In the genomic region with DNA sequence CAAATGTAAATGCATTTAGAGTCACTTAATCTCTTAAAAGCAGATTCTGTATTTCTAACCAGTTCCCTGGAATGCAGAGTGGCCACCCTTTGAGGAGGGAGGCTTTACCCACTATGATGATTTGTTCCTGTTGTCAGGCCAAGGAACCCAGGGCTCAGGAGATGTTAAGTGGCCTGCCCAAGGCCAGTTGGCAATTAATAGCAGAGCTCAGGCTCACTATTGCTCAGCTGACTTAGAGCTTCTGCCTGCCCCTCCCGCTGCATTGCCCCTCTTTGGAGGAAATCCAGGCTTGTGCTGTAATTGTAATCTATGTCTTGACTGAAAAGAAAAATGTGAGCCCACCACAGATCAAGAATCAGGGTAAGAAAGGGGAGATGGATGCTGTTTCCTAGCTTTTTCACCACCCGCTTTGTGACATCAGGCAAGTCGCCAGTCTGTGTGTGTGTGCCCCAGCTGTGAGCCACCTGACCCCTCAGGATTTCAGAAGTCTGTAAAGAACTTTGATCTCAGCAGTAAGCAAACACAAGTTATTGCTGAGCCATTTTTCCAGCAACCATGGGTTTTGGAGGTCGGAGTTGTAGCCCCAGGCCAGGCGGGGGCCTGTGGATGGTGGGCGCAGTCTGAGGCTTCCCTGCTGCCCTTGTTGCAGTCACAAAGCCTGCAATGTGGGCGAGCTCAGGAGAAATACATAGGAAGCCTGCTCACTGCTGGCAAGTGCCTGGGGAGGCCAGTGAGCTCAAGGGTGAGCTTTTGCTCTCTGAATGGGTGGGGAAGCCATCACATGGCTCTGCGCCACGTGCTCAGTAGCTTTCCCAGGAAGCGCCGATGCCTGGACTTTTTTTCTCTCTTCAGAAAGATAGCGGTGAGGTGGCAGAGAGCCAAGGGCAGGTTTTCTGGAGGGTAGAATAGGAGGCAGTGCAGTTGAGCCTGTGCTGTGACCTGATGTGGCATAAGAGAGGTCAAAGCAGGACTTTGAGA, we compare ENCODE assay signal across 1 cellular context.
TF ChIP-seq lines count a peak whose summit lies in the region.

No MANE protein-coding gene starts in this region.

TF ChIP-seq in HepG2, 621 proteins besides CTCF, POLR2A, EP300 and RAD21 (continued from another document and continues in another):
- TF ChIP-seq, protein P1, sequence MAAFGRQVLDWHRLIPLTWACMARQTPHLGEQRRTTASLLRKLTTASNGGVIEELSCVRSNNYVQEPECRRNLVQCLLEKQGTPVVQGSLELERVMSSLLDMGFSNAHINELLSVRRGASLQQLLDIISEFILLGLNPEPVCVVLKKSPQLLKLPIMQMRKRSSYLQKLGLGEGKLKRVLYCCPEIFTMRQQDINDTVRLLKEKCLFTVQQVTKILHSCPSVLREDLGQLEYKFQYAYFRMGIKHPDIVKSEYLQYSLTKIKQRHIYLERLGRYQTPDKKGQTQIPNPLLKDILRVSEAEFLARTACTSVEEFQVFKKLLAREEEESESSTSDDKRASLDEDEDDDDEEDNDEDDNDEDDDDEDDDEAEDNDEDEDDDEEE (CRISPR knock-in tag; IDR thresholded peaks at IDR 0.05), result peak; percentile 80; the same call in 1 of the 2 replicates
- TF ChIP-seq, protein P2, sequence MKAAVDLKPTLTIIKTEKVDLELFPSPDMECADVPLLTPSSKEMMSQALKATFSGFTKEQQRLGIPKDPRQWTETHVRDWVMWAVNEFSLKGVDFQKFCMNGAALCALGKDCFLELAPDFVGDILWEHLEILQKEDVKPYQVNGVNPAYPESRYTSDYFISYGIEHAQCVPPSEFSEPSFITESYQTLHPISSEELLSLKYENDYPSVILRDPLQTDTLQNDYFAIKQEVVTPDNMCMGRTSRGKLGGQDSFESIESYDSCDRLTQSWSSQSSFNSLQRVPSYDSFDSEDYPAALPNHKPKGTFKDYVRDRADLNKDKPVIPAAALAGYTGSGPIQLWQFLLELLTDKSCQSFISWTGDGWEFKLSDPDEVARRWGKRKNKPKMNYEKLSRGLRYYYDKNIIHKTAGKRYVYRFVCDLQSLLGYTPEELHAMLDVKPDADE (CRISPR knock-in tag; IDR thresholded peaks at IDR 0.05), result no peak
- TF ChIP-seq ZNF251 (CRISPR knock-in tag; IDR thresholded peaks at IDR 0.05) (no peak), ZFAT (CRISPR knock-in tag; conservative IDR thresholded peaks at IDR 0.05) (no peak; the same call in 1 of the 2 replicates), ZNF781 (CRISPR knock-in tag; IDR thresholded peaks at IDR 0.05; ENCODE audit: borderline replicate concordance, not compliant biosample characterization) (peak; percentile 77), SETDB1 (CRISPR knock-in tag; IDR thresholded peaks at IDR 0.05; ENCODE audit: borderline replicate concordance) (peak; percentile 49; the same call in 1 of the 2 replicates), TCF12 (IDR thresholded peaks at IDR 0.05) (no peak), TCF12 (CRISPR knock-in tag; IDR thresholded peaks at IDR 0.05) (no peak), ZFYVE20 (CRISPR knock-in tag; IDR thresholded peaks at IDR 0.05; ENCODE audit: borderline replicate concordance, low read depth) (no peak), SMAD1 (CRISPR knock-in tag; IDR thresholded peaks at IDR 0.05; ENCODE audit: borderline replicate concordance, low read depth) (no peak), ZNF232 (CRISPR knock-in tag; IDR thresholded peaks at IDR 0.05; ENCODE audit: borderline replicate concordance) (peak; percentile 97), ZNF780A (CRISPR knock-in tag; IDR thresholded peaks at IDR 0.05) (no peak), SPEN (CRISPR knock-in tag; IDR thresholded peaks at IDR 0.05; ENCODE audit: low read depth) (peak; percentile 54; the same call in 1 of the 2 replicates), ZNF10 (CRISPR knock-in tag; IDR thresholded peaks at IDR 0.05; ENCODE audit: borderline replicate concordance, low read depth) (no peak), TSC22D2 (CRISPR knock-in tag; IDR thresholded peaks at IDR 0.05; ENCODE audit: borderline replicate concordance) (no peak), ZNF879 (CRISPR knock-in tag; IDR thresholded peaks at IDR 0.05) (no peak), CBX1 (IDR thresholded peaks at IDR 0.05; ENCODE audit: low read depth) (no peak), KLF11 (CRISPR knock-in tag; IDR thresholded peaks at IDR 0.05) (no peak), PHF20 (CRISPR knock-in tag; IDR thresholded peaks at IDR 0.05) (peak; percentile 72), ZNF510 (CRISPR knock-in tag; IDR thresholded peaks at IDR 0.05; ENCODE audit: low read depth) (peak; percentile 95; the same call in 1 of the 2 replicates), ZNF678 (CRISPR knock-in tag; IDR thresholded peaks at IDR 0.05) (0 out of 2 replicates have a peak, but pooled peaks have one; percentile 58), TEAD3 (CRISPR knock-in tag; optimal IDR thresholded peaks at IDR 0.05; ENCODE audit: borderline replicate concordance) (no peak), DR1 (CRISPR knock-in tag; IDR thresholded peaks at IDR 0.05) (no peak), GZF1 (CRISPR knock-in tag; IDR thresholded peaks at IDR 0.05) (0 out of 2 replicates have a peak, but pooled peaks have one; percentile 62), DMAP1 (CRISPR knock-in tag; IDR thresholded peaks at IDR 0.05) (peak; percentile 97), LCORL (IDR thresholded peaks at IDR 0.05) (no peak), LCORL (CRISPR knock-in tag; IDR thresholded peaks at IDR 0.05) (no peak; the same call in 1 of the 2 replicates), FOXK2 (IDR thresholded peaks at IDR 0.05) (0 out of 2 replicates have a peak, but pooled peaks have one; percentile 10), BRCA1 (CRISPR knock-in tag; IDR thresholded peaks at IDR 0.05) (no peak), FOXC1 (CRISPR knock-in tag; IDR thresholded peaks at IDR 0.05; ENCODE audit: borderline replicate concordance) (peak; percentile 56; the same call in 1 of the 2 replicates), SIN3A (IDR thresholded peaks at IDR 0.05; ENCODE audit: borderline replicate concordance, low read depth, low read length) (peak; percentile 89), YY1 (IDR thresholded peaks at IDR 0.05; ENCODE audit: insufficient read depth, insufficient replicate concordance, low read depth, low read length) (peak; percentile 28), TBP (CRISPR knock-in tag; IDR thresholded peaks at IDR 0.05) (no peak), ARNT2 (CRISPR knock-in tag; IDR thresholded peaks at IDR 0.05; ENCODE audit: low read depth) (peak; percentile 84; the same call in 1 of the 2 replicates), HDAC1 (CRISPR knock-in tag; IDR thresholded peaks at IDR 0.05) (peak; percentile 72), ZNF138 (CRISPR knock-in tag; IDR thresholded peaks at IDR 0.05; ENCODE audit: low read depth) (no peak), ZBTB8A (CRISPR knock-in tag; IDR thresholded peaks at IDR 0.05; ENCODE audit: borderline replicate concordance, low read depth) (0 out of 2 replicates have a peak, but pooled peaks have one; percentile 61)
- TF ChIP-seq, protein P3, sequence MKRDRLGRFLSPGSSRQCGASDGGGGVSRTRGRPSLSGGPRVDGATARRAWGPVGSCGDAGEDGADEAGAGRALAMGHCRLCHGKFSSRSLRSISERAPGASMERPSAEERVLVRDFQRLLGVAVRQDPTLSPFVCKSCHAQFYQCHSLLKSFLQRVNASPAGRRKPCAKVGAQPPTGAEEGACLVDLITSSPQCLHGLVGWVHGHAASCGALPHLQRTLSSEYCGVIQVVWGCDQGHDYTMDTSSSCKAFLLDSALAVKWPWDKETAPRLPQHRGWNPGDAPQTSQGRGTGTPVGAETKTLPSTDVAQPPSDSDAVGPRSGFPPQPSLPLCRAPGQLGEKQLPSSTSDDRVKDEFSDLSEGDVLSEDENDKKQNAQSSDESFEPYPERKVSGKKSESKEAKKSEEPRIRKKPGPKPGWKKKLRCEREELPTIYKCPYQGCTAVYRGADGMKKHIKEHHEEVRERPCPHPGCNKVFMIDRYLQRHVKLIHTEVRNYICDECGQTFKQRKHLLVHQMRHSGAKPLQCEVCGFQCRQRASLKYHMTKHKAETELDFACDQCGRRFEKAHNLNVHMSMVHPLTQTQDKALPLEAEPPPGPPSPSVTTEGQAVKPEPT (CRISPR knock-in tag; IDR thresholded peaks at IDR 0.05; ENCODE audit: low read depth), result peak; percentile 67; the same call in 1 of the 2 replicates
- TF ChIP-seq, protein P4, sequence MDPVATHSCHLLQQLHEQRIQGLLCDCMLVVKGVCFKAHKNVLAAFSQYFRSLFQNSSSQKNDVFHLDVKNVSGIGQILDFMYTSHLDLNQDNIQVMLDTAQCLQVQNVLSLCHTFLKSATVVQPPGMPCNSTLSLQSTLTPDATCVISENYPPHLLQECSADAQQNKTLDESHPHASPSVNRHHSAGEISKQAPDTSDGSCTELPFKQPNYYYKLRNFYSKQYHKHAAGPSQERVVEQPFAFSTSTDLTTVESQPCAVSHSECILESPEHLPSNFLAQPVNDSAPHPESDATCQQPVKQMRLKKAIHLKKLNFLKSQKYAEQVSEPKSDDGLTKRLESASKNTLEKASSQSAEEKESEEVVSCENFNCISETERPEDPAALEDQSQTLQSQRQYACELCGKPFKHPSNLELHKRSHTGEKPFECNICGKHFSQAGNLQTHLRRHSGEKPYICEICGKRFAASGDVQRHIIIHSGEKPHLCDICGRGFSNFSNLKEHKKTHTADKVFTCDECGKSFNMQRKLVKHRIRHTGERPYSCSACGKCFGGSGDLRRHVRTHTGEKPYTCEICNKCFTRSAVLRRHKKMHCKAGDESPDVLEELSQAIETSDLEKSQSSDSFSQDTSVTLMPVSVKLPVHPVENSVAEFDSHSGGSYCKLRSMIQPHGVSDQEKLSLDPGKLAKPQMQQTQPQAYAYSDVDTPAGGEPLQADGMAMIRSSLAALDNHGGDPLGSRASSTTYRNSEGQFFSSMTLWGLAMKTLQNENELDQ (CRISPR knock-in tag; IDR thresholded peaks at IDR 0.05; ENCODE audit: borderline replicate concordance), result no peak
- TF ChIP-seq, protein P5, sequence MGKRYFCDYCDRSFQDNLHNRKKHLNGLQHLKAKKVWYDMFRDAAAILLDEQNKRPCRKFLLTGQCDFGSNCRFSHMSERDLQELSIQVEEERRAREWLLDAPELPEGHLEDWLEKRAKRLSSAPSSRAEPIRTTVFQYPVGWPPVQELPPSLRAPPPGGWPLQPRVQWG (CRISPR knock-in tag; IDR thresholded peaks at IDR 0.05; ENCODE audit: borderline replicate concordance, low read depth), result no peak
- TF ChIP-seq, protein P6, sequence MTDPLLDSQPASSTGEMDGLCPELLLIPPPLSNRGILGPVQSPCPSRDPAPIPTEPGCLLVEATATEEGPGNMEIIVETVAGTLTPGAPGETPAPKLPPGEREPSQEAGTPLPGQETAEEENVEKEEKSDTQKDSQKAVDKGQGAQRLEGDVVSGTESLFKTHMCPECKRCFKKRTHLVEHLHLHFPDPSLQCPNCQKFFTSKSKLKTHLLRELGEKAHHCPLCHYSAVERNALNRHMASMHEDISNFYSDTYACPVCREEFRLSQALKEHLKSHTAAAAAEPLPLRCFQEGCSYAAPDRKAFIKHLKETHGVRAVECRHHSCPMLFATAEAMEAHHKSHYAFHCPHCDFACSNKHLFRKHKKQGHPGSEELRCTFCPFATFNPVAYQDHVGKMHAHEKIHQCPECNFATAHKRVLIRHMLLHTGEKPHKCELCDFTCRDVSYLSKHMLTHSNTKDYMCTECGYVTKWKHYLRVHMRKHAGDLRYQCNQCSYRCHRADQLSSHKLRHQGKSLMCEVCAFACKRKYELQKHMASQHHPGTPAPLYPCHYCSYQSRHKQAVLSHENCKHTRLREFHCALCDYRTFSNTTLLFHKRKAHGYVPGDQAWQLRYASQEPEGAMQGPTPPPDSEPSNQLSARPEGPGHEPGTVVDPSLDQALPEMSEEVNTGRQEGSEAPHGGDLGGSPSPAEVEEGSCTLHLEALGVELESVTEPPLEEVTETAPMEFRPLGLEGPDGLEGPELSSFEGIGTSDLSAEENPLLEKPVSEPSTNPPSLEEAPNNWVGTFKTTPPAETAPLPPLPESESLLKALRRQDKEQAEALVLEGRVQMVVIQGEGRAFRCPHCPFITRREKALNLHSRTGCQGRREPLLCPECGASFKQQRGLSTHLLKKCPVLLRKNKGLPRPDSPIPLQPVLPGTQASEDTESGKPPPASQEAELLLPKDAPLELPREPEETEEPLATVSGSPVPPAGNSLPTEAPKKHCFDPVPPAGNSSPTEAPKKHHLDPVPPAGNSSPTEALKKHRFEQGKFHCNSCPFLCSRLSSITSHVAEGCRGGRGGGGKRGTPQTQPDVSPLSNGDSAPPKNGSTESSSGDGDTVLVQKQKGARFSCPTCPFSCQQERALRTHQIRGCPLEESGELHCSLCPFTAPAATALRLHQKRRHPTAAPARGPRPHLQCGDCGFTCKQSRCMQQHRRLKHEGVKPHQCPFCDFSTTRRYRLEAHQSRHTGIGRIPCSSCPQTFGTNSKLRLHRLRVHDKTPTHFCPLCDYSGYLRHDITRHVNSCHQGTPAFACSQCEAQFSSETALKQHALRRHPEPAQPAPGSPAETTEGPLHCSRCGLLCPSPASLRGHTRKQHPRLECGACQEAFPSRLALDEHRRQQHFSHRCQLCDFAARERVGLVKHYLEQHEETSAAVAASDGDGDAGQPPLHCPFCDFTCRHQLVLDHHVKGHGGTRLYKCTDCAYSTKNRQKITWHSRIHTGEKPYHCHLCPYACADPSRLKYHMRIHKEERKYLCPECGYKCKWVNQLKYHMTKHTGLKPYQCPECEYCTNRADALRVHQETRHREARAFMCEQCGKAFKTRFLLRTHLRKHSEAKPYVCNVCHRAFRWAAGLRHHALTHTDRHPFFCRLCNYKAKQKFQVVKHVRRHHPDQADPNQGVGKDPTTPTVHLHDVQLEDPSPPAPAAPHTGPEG (CRISPR knock-in tag; IDR thresholded peaks at IDR 0.05), result peak; percentile 69; the same call in 1 of the 2 replicates
- TF ChIP-seq, protein P7, sequence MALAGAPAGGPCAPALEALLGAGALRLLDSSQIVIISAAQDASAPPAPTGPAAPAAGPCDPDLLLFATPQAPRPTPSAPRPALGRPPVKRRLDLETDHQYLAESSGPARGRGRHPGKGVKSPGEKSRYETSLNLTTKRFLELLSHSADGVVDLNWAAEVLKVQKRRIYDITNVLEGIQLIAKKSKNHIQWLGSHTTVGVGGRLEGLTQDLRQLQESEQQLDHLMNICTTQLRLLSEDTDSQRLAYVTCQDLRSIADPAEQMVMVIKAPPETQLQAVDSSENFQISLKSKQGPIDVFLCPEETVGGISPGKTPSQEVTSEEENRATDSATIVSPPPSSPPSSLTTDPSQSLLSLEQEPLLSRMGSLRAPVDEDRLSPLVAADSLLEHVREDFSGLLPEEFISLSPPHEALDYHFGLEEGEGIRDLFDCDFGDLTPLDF (CRISPR knock-in tag; IDR thresholded peaks at IDR 0.05), result no peak; the same call in 1 of the 2 replicates
- TF ChIP-seq, protein P8, sequence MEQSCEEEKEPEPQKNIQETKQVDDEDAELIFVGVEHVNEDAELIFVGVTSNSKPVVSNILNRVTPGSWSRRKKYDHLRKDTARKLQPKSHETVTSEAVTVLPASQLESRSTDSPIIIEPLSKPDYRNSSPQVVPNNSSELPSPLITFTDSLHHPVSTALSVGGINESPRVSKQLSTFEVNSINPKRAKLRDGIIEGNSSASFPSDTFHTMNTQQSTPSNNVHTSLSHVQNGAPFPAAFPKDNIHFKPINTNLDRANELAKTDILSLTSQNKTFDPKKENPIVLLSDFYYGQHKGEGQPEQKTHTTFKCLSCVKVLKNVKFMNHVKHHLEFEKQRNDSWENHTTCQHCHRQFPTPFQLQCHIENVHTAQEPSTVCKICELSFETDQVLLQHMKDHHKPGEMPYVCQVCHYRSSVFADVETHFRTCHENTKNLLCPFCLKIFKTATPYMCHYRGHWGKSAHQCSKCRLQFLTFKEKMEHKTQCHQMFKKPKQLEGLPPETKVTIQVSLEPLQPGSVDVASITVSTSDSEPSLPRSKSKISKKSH (CRISPR knock-in tag; IDR thresholded peaks at IDR 0.05; ENCODE audit: borderline replicate concordance), result peak; percentile 21; the same call in 1 of the 2 replicates
